In the genomic region with DNA sequence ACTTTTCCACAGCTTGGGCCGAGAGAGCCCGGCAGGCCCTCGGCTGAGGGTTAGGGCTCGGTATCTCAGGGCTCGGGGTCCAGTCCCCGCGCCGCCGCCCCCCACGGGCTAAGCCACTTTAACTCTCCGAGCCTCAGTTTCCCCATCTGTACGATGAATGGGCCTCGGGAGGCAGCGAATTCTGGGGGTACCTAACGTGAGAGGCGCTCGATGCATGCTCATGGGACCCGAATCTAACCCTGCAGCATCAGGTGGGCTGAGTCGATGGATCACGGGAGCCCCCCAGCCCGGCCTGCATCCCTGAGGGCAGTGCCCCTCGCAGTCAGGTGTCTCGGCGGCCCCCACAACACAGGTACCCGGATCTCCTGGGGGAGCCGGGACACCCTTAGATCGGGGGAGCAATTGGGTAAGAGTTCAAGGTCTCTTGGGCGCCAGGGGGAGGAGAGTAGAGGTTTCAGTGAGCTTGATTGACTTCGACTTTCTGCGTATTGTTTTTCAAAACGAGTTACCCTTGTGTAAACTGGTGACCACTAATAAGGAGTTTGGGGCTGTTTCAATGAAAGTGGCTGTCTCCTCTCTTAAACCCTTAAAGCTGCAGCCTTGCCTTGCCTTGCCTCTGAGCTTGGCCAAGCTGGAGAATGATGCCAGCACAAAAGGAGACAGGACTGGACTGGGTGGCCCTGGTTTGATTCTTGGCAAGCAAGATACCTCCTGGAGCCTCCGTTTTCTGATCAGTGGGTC, we compare ENCODE assay signal across 8 cellular contexts. TPM values are rescaled to one million over a fixed set of nuclear protein-coding genes. Genes with fewer than 3 reads are reported as not detected.
DNase-seq lines count a peak whose midpoint lies in the region; ATAC-seq, FAIRE-seq and TF ChIP-seq lines count a peak whose summit lies in the region.

No MANE protein-coding gene starts in this region.

- TSS peak; percentile 57 for BruUV-seq in PC-3 (replicated peaks; lab: Mats Ljungman, UMichigan)

- H3K36me3 ChIP-seq in CD4-positive, alpha-beta memory T cell (ENCODE audit: insufficient read depth, low read length), result no peaks in the 10 kb centered on the region
- no peaks in the 10 kb centered on the region for H3K36me3 ChIP-seq in GM23248 (ENCODE audit: low read depth)
- no peaks in the 10 kb centered on the region for H3K36me3 ChIP-seq in PC-3 (ENCODE audit: low read depth, low read length)
- no peaks in the 10 kb centered on the region for H3K36me3 ChIP-seq in body of pancreas (replicated peaks in 1 of 2; ENCODE audit: insufficient read depth in 1 of 2, low read depth in 2 of 2)
- H3K36me3 ChIP-seq in keratinocyte (ENCODE audit: control insufficient read depth in 2 of 2, extremely low read depth in 1 of 2, insufficient read depth in 2 of 2, low read length in 2 of 2), result no peaks in the 10 kb centered on the region
- H3K36me3 ChIP-seq in smooth muscle cell (ENCODE audit: low read depth), result no peaks in the 10 kb centered on the region

- H3K79me2 ChIP-seq in GM23248 (ENCODE audit: insufficient read depth) (peaks cover 54% of the 10 kb centered on the region), PC-3 (ENCODE audit: low read length) (peaks cover 59% of the 10 kb centered on the region), keratinocyte (ENCODE audit: control insufficient read depth, insufficient read depth, low read length) (peaks cover 38% of the 10 kb centered on the region), smooth muscle cell (ENCODE audit: low read depth) (peaks cover 54% of the 10 kb centered on the region)

- H3K9me3 Mint-ChIP-seq in CD4-positive, alpha-beta memory T cell, result no peaks in the 10 kb centered on the region

- dilution Hi-C loops in keratinocyte (cut with MboI; ENCODE audit: extremely low pct_ligation_motif_present, low sequenced_read_pairs), result no loop called here

- peaks cover 9 to 11% of the 10 kb centered on the region in 2 donors for H3K36me3 Mint-ChIP-seq in CD4-positive, alpha-beta memory T cell

- H3K4me2 ChIP-seq in GM23248 (ENCODE audit: unreplicated experiment), result peak overlapping the region; percentile 86
- peak overlapping the region; percentile 99 for H3K4me2 ChIP-seq in PC-3 (ENCODE audit: low read length)
- H3K4me2 ChIP-seq in keratinocyte (ENCODE audit: control insufficient read depth, extremely low read depth, insufficient read depth, low read depth, low read length), result peak overlapping the region; percentile 97
- peak overlapping the region; percentile 94 for H3K4me2 ChIP-seq in smooth muscle cell

- peak in 3 of 5 donors; percentile 25 to 36 (median 35) for DNase-seq in CD4-positive, alpha-beta memory T cell
- DNase-seq in GM23248 (peak; percentile 55), PC-3 (no peak), body of pancreas (peak; percentile 19 to 36 (median 30)), keratinocyte (ENCODE audit: low read depth, low spot score) (no peak), smooth muscle cell (lab: John Stamatoyannopoulos, UW; ENCODE audit: unreplicated experiment) (no peak)

- FAIRE-seq in keratinocyte (lab: Jason Lieb, UNC), result no peak

- no peaks in the 10 kb centered on the region for H3K27me3 ChIP-seq in CD4-positive, alpha-beta memory T cell (ENCODE audit: insufficient read depth, low read length)
- H3K27me3 ChIP-seq in GM23248 (replicated peaks; ENCODE audit: insufficient read depth) (no peaks in the 10 kb centered on the region), PC-3 (ENCODE audit: low read length) (no peaks in the 10 kb centered on the region), body of pancreas (no peaks in the 10 kb centered on the region), keratinocyte (ENCODE audit: control insufficient read depth, extremely low read depth, insufficient read depth, low read length) (no peaks in the 10 kb centered on the region), smooth muscle cell (ENCODE audit: low read depth) (no peaks in the 10 kb centered on the region)

- H3K27ac Mint-ChIP-seq in CD4-positive, alpha-beta memory T cell, result peak overlapping the region; percentile 53 to 92 (median 84)

- H3K27me3 Mint-ChIP-seq in CD4-positive, alpha-beta memory T cell, result no peaks in the 10 kb centered on the region

- ATAC-seq in PC-3, result peak; percentile 10
- no peak for ATAC-seq in body of pancreas
- no peak for ATAC-seq in GM21619 (IDR thresholded peaks at IDR 0.05; ENCODE audit: unreplicated experiment)
- no peak for ATAC-seq in HG03108 (IDR thresholded peaks at IDR 0.05; ENCODE audit: unreplicated experiment)

- in situ Hi-C loops in GM23248 (cut with MboI), result no loop called here

- CTCF ChIA-PET in CD4-positive, alpha-beta memory T cell (lab: Charles Lee; ENCODE audit: partially characterized antibody), result interaction anchor here (1.0 to 1.2 kb wide), 3 partner anchors 10 to 132 kb away, joined by 3 to 4 read pairs (median 4); a partner anchor contains a TSS
- CTCF ChIA-PET in PC-3 (lab: Charles Lee), result interaction anchor here (0.6 to 1.1 kb wide), 2 partner anchors 59 to 78 kb away, joined by 3 read pairs; no protein-coding TSS in a partner anchor

- H3K4me3 Mint-ChIP-seq in CD4-positive, alpha-beta memory T cell, result peak overlapping the region; percentile 89 to 95 (median 92)

- peaks cover 40% of the 10 kb centered on the region for H3K4me1 ChIP-seq in CD4-positive, alpha-beta memory T cell (ENCODE audit: insufficient read depth, low read length)
- H3K4me1 ChIP-seq in GM23248 (ENCODE audit: insufficient read depth) (peaks cover 3% of the 10 kb centered on the region; the same call in 1 of the 2 replicates), PC-3 (ENCODE audit: insufficient read depth, low read length) (peaks cover 22% of the 10 kb centered on the region), body of pancreas (peaks cover 29% of the 10 kb centered on the region), keratinocyte (ENCODE audit: control insufficient read depth, extremely low read depth, insufficient read depth, low read length) (peaks cover 13% of the 10 kb centered on the region), smooth muscle cell (ENCODE audit: low read depth) (no peaks in the 10 kb centered on the region)

- H3K9me1 ChIP-seq in keratinocyte (ENCODE audit: control insufficient read depth, extremely low read depth, insufficient read depth, low read length), result no peaks in the 10 kb centered on the region

- H3K9ac ChIP-seq in GM23248 (peak overlapping the region; percentile 89), PC-3 (ENCODE audit: low read length) (peak overlapping the region; percentile 86), keratinocyte (ENCODE audit: control insufficient read depth, extremely low read depth, insufficient read depth, low read length) (peak overlapping the region; percentile 90), smooth muscle cell (ENCODE audit: low read depth) (peak overlapping the region; percentile 71)

- no peak for TF ChIP-seq POLR2A in body of pancreas (IDR thresholded peaks at IDR 0.05)

- WGBS in GM23248 (ENCODE audit: low coverage in 1 of 2, low lambda C conversion rate in 2 of 2, missing lambda C conversion rate in 2 of 2), 2 experiments, result 0 to 1% methylated on average over 28 to 30 of the region's 32 CpGs
- WGBS in body of pancreas, 2 donors, result 0 to 1% methylated on average over 2 to 32 of the region's 32 CpGs
- WGBS in smooth muscle cell (ENCODE audit: low lambda C conversion rate), result 1% methylated on average over 32 of the region's 32 CpGs

- POLR2A ChIA-PET in CD4-positive, alpha-beta memory T cell (lab: Charles Lee; ENCODE audit: partially characterized antibody), result interaction anchor here (0.6 to 3.5 kb wide), 17 partner anchors 8 to 403 kb away, joined by 3 to 62 read pairs (median 7); a partner anchor contains a TSS
- POLR2A ChIA-PET in PC-3 (lab: Charles Lee; ENCODE audit: unreplicated experiment), result interaction anchor here (0.6 kb wide), 3 partner anchors 8 to 19 kb away, joined by 3 to 6 read pairs (median 3); no protein-coding TSS in a partner anchor

- H3K4me3 ChIP-seq in CD4-positive, alpha-beta memory T cell (ENCODE audit: low read length in 2 of 2), result peak overlapping the region; percentile 47 to 79
- H3K4me3 ChIP-seq in GM23248 (peak overlapping the region; percentile 97), PC-3 (ENCODE audit: low read length) (peak overlapping the region; percentile 92), body of pancreas (peak overlapping the region; percentile 72 to 84), keratinocyte (ENCODE audit: control insufficient read depth in 2 of 3, extremely low read depth in 1 of 3, insufficient read depth in 2 of 3, low read depth in 1 of 3, low read length in 3 of 3) (peak overlapping the region; percentile 94 to 96 (median 96)), smooth muscle cell (peak overlapping the region; percentile 77)

- H3F3A ChIP-seq in GM23248 (ENCODE audit: insufficient read depth) (no peaks in the 10 kb centered on the region), PC-3 (ENCODE audit: low read length, unreplicated experiment) (no peaks in the 10 kb centered on the region), smooth muscle cell (ENCODE audit: low read depth) (no peaks in the 10 kb centered on the region)

- TF ChIP-seq CTCF in PC-3 (conservative IDR thresholded peaks at IDR 0.05; ENCODE audit: low read depth, low read length) (no peak), body of pancreas (IDR thresholded peaks at IDR 0.05) (peak in 1 of 7 experiments; percentile 8), keratinocyte (optimal IDR thresholded peaks at IDR 0.05 in 1 of 3, IDR thresholded peaks at IDR 0.05 in 1 of 3, conservative IDR thresholded peaks at IDR 0.05 in 1 of 3; ENCODE audit: extremely low read depth in 1 of 3, insufficient read depth in 2 of 3, low read length in 3 of 3) (no peak), smooth muscle cell (IDR thresholded peaks at IDR 0.05; ENCODE audit: borderline replicate concordance, insufficient read depth, poor library complexity, severe bottlenecking) (no peak)

- intact Hi-C loops in CD4-positive, alpha-beta memory T cell (cut with micrococcal nuclease), result loop anchor here (2.0 kb wide), 3 partner anchors 79 to 443 kb away; a partner anchor contains a TSS
- intact Hi-C loops in PC-3 (cut with micrococcal nuclease) (loop anchor here (10.0 kb wide), 1 partner anchor 79 kb away; a partner anchor contains a TSS), body of pancreas (cut with DNase I) (no loop called here)

- no peaks in the 10 kb centered on the region for H3K9me2 ChIP-seq in GM23248 (ENCODE audit: insufficient read depth)
- no peaks in the 10 kb centered on the region for H3K9me2 ChIP-seq in PC-3 (replicated peaks; ENCODE audit: low read length)

- H2AFZ ChIP-seq in GM23248, result peak overlapping the region; percentile 97
- no peak overlapping the region for H2AFZ ChIP-seq in PC-3 (ENCODE audit: low read length)
- H2AFZ ChIP-seq in keratinocyte (ENCODE audit: control insufficient read depth, low read length), result peak overlapping the region; percentile 62
- H2AFZ ChIP-seq in smooth muscle cell (ENCODE audit: low read depth), result peak overlapping the region; percentile 38

- H3K4me1 Mint-ChIP-seq in CD4-positive, alpha-beta memory T cell, result peaks cover 24 to 50% (median 39%) of the 10 kb centered on the region in 4 donors

- H3K27ac ChIP-seq in CD4-positive, alpha-beta memory T cell (ENCODE audit: low read depth, low read length), result peak overlapping the region; percentile 97
- H3K27ac ChIP-seq in GM23248 (peak overlapping the region; percentile 34; the same call in 1 of the 2 replicates), PC-3 (ENCODE audit: low read length) (no peak overlapping the region), body of pancreas (peak overlapping the region; percentile 73 to 91 (median 85)), keratinocyte (ENCODE audit: control insufficient read depth, insufficient read depth, low read length) (peak overlapping the region; percentile 71), smooth muscle cell (ENCODE audit: low read depth) (peak overlapping the region; percentile 32)

- H3K9me3 ChIP-seq in CD4-positive, alpha-beta memory T cell (ENCODE audit: control insufficient read depth in 1 of 2, low read length in 2 of 2), result no peaks in the 10 kb centered on the region
- no peaks in the 10 kb centered on the region for H3K9me3 ChIP-seq in GM23248 (ENCODE audit: low read depth)
- H3K9me3 ChIP-seq in PC-3 (ENCODE audit: low read length), result no peaks in the 10 kb centered on the region
- H3K9me3 ChIP-seq in body of pancreas, result no peaks in the 10 kb centered on the region
- no peaks in the 10 kb centered on the region for H3K9me3 ChIP-seq in keratinocyte (ENCODE audit: control insufficient read depth, low read depth, low read length)
- H3K9me3 ChIP-seq in smooth muscle cell (replicated peaks; ENCODE audit: low read depth), result no peaks in the 10 kb centered on the region

- H4K20me1 ChIP-seq in GM23248 (ENCODE audit: insufficient read depth), result no peaks in the 10 kb centered on the region
- peaks cover 14% of the 10 kb centered on the region for H4K20me1 ChIP-seq in PC-3 (ENCODE audit: low read length)
- peaks cover 4% of the 10 kb centered on the region for H4K20me1 ChIP-seq in keratinocyte (ENCODE audit: control insufficient read depth, extremely low read depth, insufficient read depth, low read length)
- H4K20me1 ChIP-seq in smooth muscle cell (ENCODE audit: low read depth), result peaks cover 35% of the 10 kb centered on the region

RNA-seq across cellular contexts. Expression of a gene that starts 0.6 kb away (rescaled TPM):
- 10 to 100 TPM; 60.2 to 71.1 TPM for total RNA-seq in CD4-positive, alpha-beta memory T cell
- 10 to 100 TPM; 45.6 to 47.7 TPM for polyA plus RNA-seq in CD4-positive, alpha-beta memory T cell
- 38.2 and 42.7 TPM in 2 replicates for total RNA-seq in GM23248 (2014; rRNA removed; shearing (Covaris generic))
- polyA plus RNA-seq in GM23248 (2016; fragmentation: Nextera tagmentation; extraction: Ambion mirVana), result 54.4 and 58.6 TPM in 2 replicates
- 112 and 119 TPM in 2 replicates for total RNA-seq in PC-3 (2014; rRNA removed)
- total RNA-seq in body of pancreas, result 100 to 1,000 TPM in 1 of 2 donors, 10 to 100 TPM in 1; 54.2 to 118 TPM
- polyA plus RNA-seq in keratinocyte, result 25.9 to 35.0 TPM (median 28.6 TPM) in 3 replicates
- polyA plus RNA-seq in keratinocyte (2011; ENCODE audit: low read depth), result 56.9 TPM
- 18.1 and 28.0 TPM in 2 replicates for polyA plus RNA-seq in keratinocyte (2011; cell fraction: cytosol; rRNA removed)
- 81.8 and 114 TPM in 2 replicates for polyA plus RNA-seq in keratinocyte (2011; cell fraction: nucleus; rRNA removed)
- polyA plus RNA-seq in keratinocyte (2012; ENCODE audit: low replicate concordance), result 48.4 and 59.6 TPM in 2 replicates
- polyA minus RNA-seq in keratinocyte, result 32.7 to 104 TPM (median 40.3 TPM) in 3 replicates
- 72.1 TPM for polyA minus RNA-seq in keratinocyte (2011; cell fraction: cytosol; rRNA and poly(A)+ RNA removed)
- 80.5 and 92.7 TPM in 2 replicates for polyA minus RNA-seq in keratinocyte (2011; cell fraction: nucleus; rRNA and poly(A)+ RNA removed)
- total RNA-seq in smooth muscle cell, result 28.3 and 46.7 TPM in 2 replicates
- 52.7 and 63.4 TPM in 2 replicates for polyA plus RNA-seq in smooth muscle cell

RNA-seq across cellular contexts. Expression of a gene that starts 36.8 kb away (rescaled TPM):
- total RNA-seq in CD4-positive, alpha-beta memory T cell, result 10 to 100 TPM; 47.1 to 53.2 TPM
- 100 to 1,000 TPM; 108 to 119 TPM for polyA plus RNA-seq in CD4-positive, alpha-beta memory T cell
- total RNA-seq in GM23248 (2014; rRNA removed; shearing (Covaris generic)), result 28.1 and 35.5 TPM in 2 replicates
- polyA plus RNA-seq in GM23248 (2016; fragmentation: Nextera tagmentation; extraction: Ambion mirVana) (61.0 and 62.2 TPM in 2 replicates), keratinocyte (24.1 to 35.4 TPM (median 26.3 TPM) in 3 replicates), smooth muscle cell (97.6 and 105 TPM in 2 replicates)
- total RNA-seq in PC-3 (2014; rRNA removed) (42.7 and 59.1 TPM in 2 replicates), body of pancreas (10 to 100 TPM; 18.7 to 41.2 TPM), smooth muscle cell (36.6 and 43.9 TPM in 2 replicates)
- 10.6 TPM for polyA plus RNA-seq in keratinocyte (2011; ENCODE audit: low read depth)
- polyA plus RNA-seq in keratinocyte (2011; cell fraction: cytosol; rRNA removed), result 32.2 and 47.8 TPM in 2 replicates
- 28.1 and 37.3 TPM in 2 replicates for polyA plus RNA-seq in keratinocyte (2011; cell fraction: nucleus; rRNA removed)
- polyA plus RNA-seq in keratinocyte (2012; ENCODE audit: low replicate concordance), result 38.2 and 59.4 TPM in 2 replicates
- 24.3 to 54.7 TPM (median 34.0 TPM) in 3 replicates for polyA minus RNA-seq in keratinocyte
- 38.8 TPM for polyA minus RNA-seq in keratinocyte (2011; cell fraction: cytosol; rRNA and poly(A)+ RNA removed)
- polyA minus RNA-seq in keratinocyte (2011; cell fraction: nucleus; rRNA and poly(A)+ RNA removed), result 12.1 and 18.5 TPM in 2 replicates

Comparison
In these comparisons a context has a peak if more than half of its experiments do, and no peak if none do; other contexts are left out.
1. DNase-seq: peak in CD4-positive, alpha-beta memory T cell (3 of 5), GM23248 (single experiment) and body of pancreas (4 of 4); none in PC-3 (single experiment), keratinocyte (single experiment) and smooth muscle cell (single experiment).
2. Peak in every context shown above with its lines, with median percentiles within 50 percentile points of each other: H3K4me3 ChIP-seq, H3K4me2 ChIP-seq and H3K9ac ChIP-seq.